ENCODE assay signal across 1 cellular context in genomic region chr5:139482050-139482889, GRCh38.
TF ChIP-seq lines count a peak whose summit lies in the region.

TSS of gene STING1 (minus strand) at chr5:139482758. CDS start at chr5:139481704, 1,054 bp downstream.

TF ChIP-seq in K562, 482 proteins besides CTCF, POLR2A, EP300 and RAD21 (continued from another document and continues in another):
- no peak for TF ChIP-seq ZNF280B (CRISPR knock-in tag; IDR thresholded peaks at IDR 0.05)
- peak; percentile 63 for TF ChIP-seq DPF2 (IDR thresholded peaks at IDR 0.05)
- TF ChIP-seq EP400 (IDR thresholded peaks at IDR 0.05) = peak; percentile 61
- TF ChIP-seq JUNB (CRISPR knock-in tag; conservative IDR thresholded peaks at IDR 0.05) = no peak
- TF ChIP-seq MAFK (IDR thresholded peaks at IDR 0.05; ENCODE audit: low read length) = no peak
- no peak for TF ChIP-seq DEAF1 (CRISPR knock-in tag; IDR thresholded peaks at IDR 0.05)
- 0 out of 2 replicates have a peak, but pooled peaks have one; percentile 15 for TF ChIP-seq CBFA2T3 (IDR thresholded peaks at IDR 0.05)
- no peak for TF ChIP-seq ZNF609 (CRISPR knock-in tag; IDR thresholded peaks at IDR 0.05; ENCODE audit: borderline replicate concordance)
- TF ChIP-seq YBX1 (IDR thresholded peaks at IDR 0.05) = no peak
- no peak for TF ChIP-seq COPS2 (conservative IDR thresholded peaks at IDR 0.05)
- no peak for TF ChIP-seq GATA2 (CRISPR knock-in tag; IDR thresholded peaks at IDR 0.05)
- TF ChIP-seq CEBPZ (IDR thresholded peaks at IDR 0.05; ENCODE audit: borderline replicate concordance, low read depth, low read length) = no peak
- no peak for TF ChIP-seq SP2 (IDR thresholded peaks at IDR 0.05; ENCODE audit: extremely low read depth, low read depth, low read length, poor library complexity, severe bottlenecking)
- TF ChIP-seq ZC3H4 (CRISPR knock-in tag; IDR thresholded peaks at IDR 0.05; ENCODE audit: borderline replicate concordance) = no peak
- no peak for TF ChIP-seq ZNF780A (CRISPR knock-in tag; IDR thresholded peaks at IDR 0.05)
- peak; percentile 13; the same call in 1 of the 2 replicates for TF ChIP-seq PML (IDR thresholded peaks at IDR 0.05; ENCODE audit: low read length)
- peak; percentile 63; the same call in 1 of the 2 replicates for TF ChIP-seq CXXC5 (CRISPR knock-in tag; IDR thresholded peaks at IDR 0.05)
- TF ChIP-seq ELF2 (CRISPR knock-in tag; IDR thresholded peaks at IDR 0.05) = 0 out of 2 replicates have a peak, but pooled peaks have one; percentile 6
- TF ChIP-seq HNRNPK (IDR thresholded peaks at IDR 0.05; ENCODE audit: low read depth, low read length, poor library complexity, severe bottlenecking) = no peak
- TF ChIP-seq ZNF282 (CRISPR knock-in tag; IDR thresholded peaks at IDR 0.05) = no peak
- TF ChIP-seq BMI1 (IDR thresholded peaks at IDR 0.05; ENCODE audit: low read length) = no peak
- no peak for TF ChIP-seq OTX1 (CRISPR knock-in tag; IDR thresholded peaks at IDR 0.05)
- no peak; the same call in 1 of the 2 replicates for TF ChIP-seq EHMT2 (IDR thresholded peaks at IDR 0.05)
- no peak for TF ChIP-seq ZNF277 (CRISPR knock-in tag; IDR thresholded peaks at IDR 0.05; ENCODE audit: borderline replicate concordance)
- 0 out of 2 replicates have a peak, but pooled peaks have one; percentile 21 for TF ChIP-seq SRSF3 (IDR thresholded peaks at IDR 0.05; ENCODE audit: insufficient read depth, low read length)
- no peak for TF ChIP-seq PBX2 (CRISPR knock-in tag; IDR thresholded peaks at IDR 0.05; ENCODE audit: low read depth)
- TF ChIP-seq PBX2 (tag; conservative IDR thresholded peaks at IDR 0.05; ENCODE audit: low read depth) = no peak
- TF ChIP-seq ILF3 (IDR thresholded peaks at IDR 0.05; ENCODE audit: borderline replicate concordance) = no peak
- no peak for TF ChIP-seq FOXO4 (CRISPR knock-in tag; IDR thresholded peaks at IDR 0.05)
- TF ChIP-seq NR4A1 (CRISPR knock-in tag; IDR thresholded peaks at IDR 0.05) = no peak
- TF ChIP-seq NR4A1 (tag; IDR thresholded peaks at IDR 0.05) = peak; percentile 76; the same call in 1 of the 2 replicates
- TF ChIP-seq SRSF1 (IDR thresholded peaks at IDR 0.05; ENCODE audit: low read depth, low read length) = no peak
- TF ChIP-seq GATAD2B (IDR thresholded peaks at IDR 0.05; ENCODE audit: borderline replicate concordance) = no peak
- no peak for TF ChIP-seq ZNF512 (tag; IDR thresholded peaks at IDR 0.05)
